In the genomic region with DNA sequence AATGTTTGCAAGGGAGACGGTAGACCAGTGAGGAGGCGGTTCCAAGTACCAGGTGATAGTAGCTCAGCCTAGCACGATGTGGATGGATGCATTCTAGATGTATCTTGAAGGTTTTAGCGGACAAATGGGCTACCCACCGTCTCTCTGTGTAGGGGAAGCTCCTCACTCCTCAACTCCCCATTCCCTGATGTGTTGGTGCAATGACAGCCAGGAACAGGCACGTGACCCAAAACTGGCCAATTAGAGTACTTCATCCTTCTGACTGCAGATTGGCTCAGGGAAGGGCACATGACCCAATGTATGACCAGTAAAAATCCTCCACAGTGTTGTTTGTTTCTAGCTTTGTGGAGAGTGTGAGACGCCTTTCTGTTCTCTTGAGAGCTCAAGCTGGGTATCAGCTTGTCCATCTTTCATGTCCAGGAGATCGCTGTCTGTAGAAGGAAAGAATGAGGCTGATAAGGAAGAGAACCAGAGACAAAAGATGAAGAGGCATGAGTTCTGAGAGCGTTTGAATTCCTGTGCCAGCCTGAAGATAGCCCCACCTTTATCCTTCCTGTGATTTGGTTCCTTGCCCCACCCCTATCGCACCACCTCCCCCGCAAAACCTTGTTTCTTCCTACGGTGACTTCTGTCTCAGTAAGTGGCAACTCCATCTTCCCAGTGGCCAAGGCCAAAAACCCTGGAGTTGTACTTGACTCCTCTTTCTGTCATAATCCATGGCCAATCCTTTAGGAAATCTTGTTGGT, we compare ENCODE assay signal across 8 cellular contexts. TPM values are rescaled to one million over a fixed set of nuclear protein-coding genes. Genes with fewer than 3 reads are reported as not detected.
DNase-seq lines count a peak whose midpoint lies in the region; ATAC-seq and TF ChIP-seq lines count a peak whose summit lies in the region.

No MANE protein-coding gene starts in this region.

- TF ChIP-seq EP300 in sigmoid colon (IDR thresholded peaks at IDR 0.05): no peak

- H3K27ac ChIP-seq in iPS-20b (ENCODE audit: low read length) (no peak overlapping the region), sigmoid colon (peak overlapping the region; percentile 76 to 87 (median 79))

- H3K9me3 ChIP-seq in BE2C: no peaks in the 10 kb centered on the region
- no peaks in the 10 kb centered on the region for H3K9me3 ChIP-seq in iPS-20b (ENCODE audit: insufficient read depth, low read depth, low read length)
- H3K9me3 ChIP-seq in sigmoid colon: no peaks in the 10 kb centered on the region

- no peaks in the 10 kb centered on the region for H3K27me3 ChIP-seq in BE2C
- H3K27me3 ChIP-seq in iPS-20b (ENCODE audit: insufficient read depth, low read length): peaks cover 18% of the 10 kb centered on the region
- H3K27me3 ChIP-seq in sigmoid colon: no peaks in the 10 kb centered on the region

- peak overlapping the region; percentile 72; the same call in 1 of the 2 replicates for H3K9ac ChIP-seq in iPS-20b (ENCODE audit: low read depth, low read length)

- 17 to 43% methylated on average over 12 of the region's 12 CpGs for WGBS in sigmoid colon, 2 donors

- peak; percentile 55 to 72 for TF ChIP-seq POLR2A in sigmoid colon (IDR thresholded peaks at IDR 0.05)

- intact Hi-C loops in sigmoid colon (cut with DNase I): no loop called here

- no peaks in the 10 kb centered on the region for H3K36me3 ChIP-seq in BE2C
- H3K36me3 ChIP-seq in iPS-20b (ENCODE audit: insufficient read depth, low read depth, low read length): no peaks in the 10 kb centered on the region
- no peaks in the 10 kb centered on the region for H3K36me3 ChIP-seq in sigmoid colon

- peaks cover 3% of the 10 kb centered on the region for H3K4me1 ChIP-seq in BE2C
- peaks cover 18% of the 10 kb centered on the region; the same call in 1 of the 2 replicates for H3K4me1 ChIP-seq in iPS-20b (ENCODE audit: insufficient read depth, low read length)
- H3K4me1 ChIP-seq in sigmoid colon: peaks cover 0 to 46% (median 36%) of the 10 kb centered on the region in 4 donors

- ATAC-seq in GM19463 (IDR thresholded peaks at IDR 0.05; ENCODE audit: unreplicated experiment) (peak; percentile 25), HG02938 (IDR thresholded peaks at IDR 0.05; ENCODE audit: unreplicated experiment) (no peak)

- TF ChIP-seq CTCF in BE2C (IDR thresholded peaks at IDR 0.05; ENCODE audit: low read depth, low read length) (no peak), sigmoid colon (IDR thresholded peaks at IDR 0.05) (no peak)

- DNase-seq in BE2C (peak; percentile 81), NCI-H1436 (lab: John Stamatoyannopoulos, UW) (peak; percentile 86), SW480 (ENCODE audit: low spot score) (peak; percentile 95), sigmoid colon (peak; percentile 96)
- peak; percentile 73 for DNase-seq in central memory CD4-positive, alpha-beta T cell

- H3K4me3 ChIP-seq in BE2C (ENCODE audit: low read depth, low read length): peak overlapping the region; percentile 46
- peak overlapping the region; percentile 74 for H3K4me3 ChIP-seq in iPS-20b (ENCODE audit: low read length)
- H3K4me3 ChIP-seq in sigmoid colon: peak overlapping the region; percentile 21 to 39 (median 30)

RNA-seq across cellular contexts. Expression of gene BORCS6, which starts 2.3 kb away (rescaled TPM):
- 23.4 TPM for polyA plus RNA-seq in BE2C (2012; ENCODE audit: insufficient read depth, insufficient read length, low read depth)
- 10 to 100 TPM in 3 of 4 donors, 1 to 10 TPM in 1; 7.7 to 17.7 (median 15.8) TPM for total RNA-seq in sigmoid colon
- polyA plus RNA-seq in sigmoid colon: 10 to 100 TPM in 2 of 3 donors, 1 to 10 TPM in 1; 9.2 to 14.6 (median 10.8) TPM

RNA-seq across cellular contexts. Expression of gene TMEM107, which starts 16.1 kb away (rescaled TPM):
- 1.5 TPM for polyA plus RNA-seq in BE2C (2012; ENCODE audit: insufficient read depth, insufficient read length, low read depth)
- 10 to 100 TPM in 3 of 4 donors, 1 to 10 TPM in 1; 8.3 to 61.7 (median 20.6) TPM for total RNA-seq in sigmoid colon
- 10 to 100 TPM in 1 of 3 donors, 1 to 10 TPM in 2; 4.6 to 20.8 (median 7.2) TPM for polyA plus RNA-seq in sigmoid colon

RNA-seq across cellular contexts. Expression of gene AURKB, which starts 18.1 kb away (rescaled TPM):
- 10.7 TPM for polyA plus RNA-seq in BE2C (2012; ENCODE audit: insufficient read depth, insufficient read length, low read depth)
- total RNA-seq in sigmoid colon: 1 to 10 TPM in 2 of 4 donors, not detected in 2; 1.4 to 3.3 TPM
- polyA plus RNA-seq in sigmoid colon: 10 to 100 TPM in 2 of 3 donors, 1 to 10 TPM in 1; 1.8 to 45.6 (median 12.7) TPM

RNA-seq across cellular contexts. Expression of gene VAMP2, which starts 29.5 kb away (rescaled TPM):
- 31.2 TPM for polyA plus RNA-seq in BE2C (2012; ENCODE audit: insufficient read depth, insufficient read length, low read depth)
- 10 to 100 TPM; 20.4 to 29.6 (median 27.3) TPM for total RNA-seq in sigmoid colon
- polyA plus RNA-seq in sigmoid colon: 10 to 100 TPM; 37.7 to 57.1 (median 54.9) TPM

RNA-seq across cellular contexts. Expression of gene PER1, which starts 40.0 kb away (rescaled TPM):
- 44.7 TPM for polyA plus RNA-seq in BE2C (2012; ENCODE audit: insufficient read depth, insufficient read length, low read depth)
- 100 to 1,000 TPM in 2 of 4 donors, 10 to 100 TPM in 2; 60.3 to 153 (median 84.5) TPM for total RNA-seq in sigmoid colon
- polyA plus RNA-seq in sigmoid colon: 10 to 100 TPM; 30.5 to 67.7 (median 34.2) TPM
